In the genomic region with DNA sequence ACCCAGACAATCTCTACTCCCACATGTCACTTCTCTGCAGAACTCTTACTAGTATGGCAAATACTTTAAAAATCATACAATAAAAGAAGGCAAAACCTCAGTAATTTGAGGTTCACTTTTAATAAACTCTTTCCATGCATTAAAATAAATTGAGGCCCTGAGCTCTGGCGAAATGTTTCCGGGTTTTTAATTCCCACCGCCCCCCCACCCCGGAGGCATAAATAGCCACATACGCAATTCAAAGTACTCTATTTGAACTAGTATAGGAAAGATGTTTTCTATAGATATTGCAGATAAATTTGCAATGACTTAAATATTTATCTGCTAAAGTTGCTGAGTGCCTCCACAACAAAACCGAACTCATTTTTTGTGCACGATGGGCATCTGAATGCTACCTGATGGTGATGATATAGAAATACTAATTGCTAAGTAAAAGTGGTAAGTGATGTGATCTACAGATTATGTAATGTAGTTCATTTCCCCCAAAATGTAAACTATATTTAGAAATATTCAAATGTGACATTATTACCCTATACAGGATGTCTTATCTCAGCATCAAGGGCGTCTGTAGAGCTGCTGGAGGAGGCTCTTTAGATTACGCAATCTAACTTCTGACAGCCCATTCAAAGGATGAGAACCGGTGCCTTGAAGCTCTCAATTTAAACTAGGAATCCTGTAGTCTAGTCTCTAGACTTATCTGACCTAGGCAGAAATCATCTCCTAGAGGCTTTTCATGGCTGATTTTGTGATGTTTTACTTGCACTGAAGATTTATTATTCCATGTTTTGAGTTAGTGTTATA, we compare ENCODE assay signal across 8 cellular contexts. TPM values are rescaled to one million over a fixed set of nuclear protein-coding genes. Genes with fewer than 3 reads are reported as not detected.
DNase-seq lines count a peak whose midpoint lies in the region; ATAC-seq and TF ChIP-seq lines count a peak whose summit lies in the region.

No MANE protein-coding gene starts in this region.

- peaks cover 78% of the 10 kb centered on the region for H3F3A ChIP-seq in PC-9 (ENCODE audit: insufficient read depth, low read depth)

- intact Hi-C loops in PC-9 (cut with micrococcal nuclease; ENCODE audit: unreplicated experiment): loop anchor here (2.0 to 10.0 kb wide), 2 partner anchors 265 to 487 kb away; no protein-coding TSS in a partner anchor

- H3K4me3 ChIP-seq in PC-9 (peak overlapping the region; percentile 81; the same call in 1 of the 2 replicates), choroid plexus epithelial cell (ENCODE audit: low read depth, low read length) (no peak overlapping the region)

- H3K4me1 Mint-ChIP-seq in stimulated activated naive CD8-positive, alpha-beta T cell treated with anti-CD3 and anti-CD28 coated beads, Interleukin-15, Interleukin-2, amounts not matched to agents 100 ng/mL and 50 ng/mL, for 24 hours (ENCODE audit: low read depth): peaks cover 83% of the 10 kb centered on the region
- H3K4me1 Mint-ChIP-seq in naive thymus-derived CD8-positive, alpha-beta T cell: peaks cover 26 to 77% (median 59%) of the 10 kb centered on the region in 4 donors

- H3K27ac ChIP-seq in PC-9: peak overlapping the region; percentile 99

- CTCF ChIA-PET in PC-9 (lab: Charles Lee): interaction anchor here (0.7 kb wide), 2 partner anchors 472 to 497 kb away, joined by 3 read pairs; no protein-coding TSS in a partner anchor

- peak overlapping the region; percentile 83 for H3K27ac Mint-ChIP-seq in stimulated activated naive CD8-positive, alpha-beta T cell treated with anti-CD3 and anti-CD28 coated beads, Interleukin-15, Interleukin-2, amounts not matched to agents 100 ng/mL and 50 ng/mL, for 24 hours
- peak overlapping the region; percentile 57 to 98 (median 96) for H3K27ac Mint-ChIP-seq in naive thymus-derived CD8-positive, alpha-beta T cell

- H3K4me1 ChIP-seq in PC-9 (replicated peaks; ENCODE audit: insufficient read depth): peaks cover 61% of the 10 kb centered on the region

- H2AFZ ChIP-seq in PC-9: no peak overlapping the region

- H3K4me2 ChIP-seq in PC-9: peak overlapping the region; percentile 99

- no peaks in the 10 kb centered on the region for H3K9me3 Mint-ChIP-seq in stimulated activated naive CD8-positive, alpha-beta T cell treated with anti-CD3 and anti-CD28 coated beads, Interleukin-15, Interleukin-2, amounts not matched to agents 100 ng/mL and 50 ng/mL, for 24 hours
- no peaks in the 10 kb centered on the region for H3K9me3 Mint-ChIP-seq in naive thymus-derived CD8-positive, alpha-beta T cell

- no peak for ATAC-seq in stimulated activated naive CD8-positive, alpha-beta T cell treated with anti-CD3 and anti-CD28 coated beads, Interleukin-15, Interleukin-2, amounts not matched to agents 100 U/mL and 50 U/mL, for 24 hours
- peak; percentile 34 to 52 for ATAC-seq in naive thymus-derived CD8-positive, alpha-beta T cell
- ATAC-seq in HG03565 (IDR thresholded peaks at IDR 0.05; ENCODE audit: unreplicated experiment): no peak

- TF ChIP-seq CTCF in PC-9 (conservative IDR thresholded peaks at IDR 0.05) (no peak), choroid plexus epithelial cell (conservative IDR thresholded peaks at IDR 0.05; ENCODE audit: low read depth, low read length) (no peak)

- H3K36me3 ChIP-seq in PC-9 (ENCODE audit: low read depth): peaks cover 43% of the 10 kb centered on the region

- peaks cover 57% of the 10 kb centered on the region for H3K79me2 ChIP-seq in PC-9 (ENCODE audit: low read depth)

- no peak for DNase-seq in stimulated activated naive CD8-positive, alpha-beta T cell treated with anti-CD3 and anti-CD28 coated beads, Interleukin-15, Interleukin-2, amounts not matched to agents 100 U/mL and 50 U/mL, for 24 hours
- no peak for DNase-seq in PC-9
- peak; percentile 78 for DNase-seq in choroid plexus epithelial cell (ENCODE audit: low read depth)
- DNase-seq in naive thymus-derived CD8-positive, alpha-beta T cell: peak in 6 of 10 donors; percentile 54 to 80 (median 66)
- DNase-seq in dedifferentiated amniotic fluid mesenchymal stem cell (ENCODE audit: extremely low spot score): no peak
- no peak for DNase-seq in effector CD8-positive, alpha-beta T cell (lab: John Stamatoyannopoulos, UW)

- H3K36me3 Mint-ChIP-seq in stimulated activated naive CD8-positive, alpha-beta T cell treated with anti-CD3 and anti-CD28 coated beads, Interleukin-15, Interleukin-2, amounts not matched to agents 100 ng/mL and 50 ng/mL, for 24 hours (ENCODE audit: low read depth): peaks cover 44% of the 10 kb centered on the region
- H3K36me3 Mint-ChIP-seq in naive thymus-derived CD8-positive, alpha-beta T cell: peaks cover 8 to 29% (median 13%) of the 10 kb centered on the region in 3 donors

- H4K20me1 ChIP-seq in PC-9 (ENCODE audit: insufficient read depth): peaks cover 16% of the 10 kb centered on the region

- no peaks in the 10 kb centered on the region for H3K27me3 Mint-ChIP-seq in stimulated activated naive CD8-positive, alpha-beta T cell treated with anti-CD3 and anti-CD28 coated beads, Interleukin-15, Interleukin-2, amounts not matched to agents 100 ng/mL and 50 ng/mL, for 24 hours
- no peaks in the 10 kb centered on the region for H3K27me3 Mint-ChIP-seq in naive thymus-derived CD8-positive, alpha-beta T cell

- H3K4me3 Mint-ChIP-seq in stimulated activated naive CD8-positive, alpha-beta T cell treated with anti-CD3 and anti-CD28 coated beads, Interleukin-15, Interleukin-2, amounts not matched to agents 100 ng/mL and 50 ng/mL, for 24 hours: peak overlapping the region; percentile 78
- H3K4me3 Mint-ChIP-seq in naive thymus-derived CD8-positive, alpha-beta T cell: peak overlapping the region; percentile 65 to 93 (median 88)

- H3K9me2 ChIP-seq in PC-9 (ENCODE audit: insufficient read depth): no peaks in the 10 kb centered on the region

- POLR2A ChIA-PET in PC-9 (lab: Charles Lee; ENCODE audit: unreplicated experiment): interaction anchor here (0.6 to 0.9 kb wide), 3 partner anchors 86 to 469 kb away, joined by 3 to 11 read pairs (median 6); no protein-coding TSS in a partner anchor
- POLR2A ChIA-PET in naive thymus-derived CD8-positive, alpha-beta T cell (lab: Charles Lee): interaction anchor here (0.5 to 5.8 kb wide), 10 partner anchors 11 to 482 kb away, joined by 3 to 193 read pairs (median 4); a partner anchor contains a TSS

- no TSS peak for BruUV-seq in PC-9 (replicated peaks; lab: Mats Ljungman, UMichigan)

- 0 out of 2 replicates have a peak, but pooled peaks cover 3% of the 10 kb centered on the region for H3K9me3 ChIP-seq in PC-9 (ENCODE audit: insufficient read depth, low read depth)

- no peaks in the 10 kb centered on the region for H3K27me3 ChIP-seq in PC-9 (ENCODE audit: insufficient read depth, low read depth)

RNA-seq across cellular contexts. Expression of a gene that starts 8.6 kb away (rescaled TPM):
- 80.7 and 122 TPM in 2 replicates for total RNA-seq in PC-9 (2021)
- total RNA-seq in naive thymus-derived CD8-positive, alpha-beta T cell: 100 to 1,000 TPM; 165 to 183 TPM
- 10 to 100 TPM; 25.8 to 51.0 (median 30.4) TPM for polyA plus RNA-seq in naive thymus-derived CD8-positive, alpha-beta T cell

Comparison
In these comparisons a context has a peak if more than half of its experiments do, and no peak if none do; other contexts are left out.
1. ATAC-seq: peak in naive thymus-derived CD8-positive, alpha-beta T cell (2 of 2); none in stimulated activated naive CD8-positive, alpha-beta T cell treated with anti-CD3 and anti-CD28 coated beads, Interleukin-15, Interleukin-2, amounts not matched to agents 100 U/mL and 50 U/mL, for 24 hours (single experiment) and HG03565 (single experiment).
2. DNase-seq: peak in choroid plexus epithelial cell (single experiment) and naive thymus-derived CD8-positive, alpha-beta T cell (6 of 10); none in stimulated activated naive CD8-positive, alpha-beta T cell treated with anti-CD3 and anti-CD28 coated beads, Interleukin-15, Interleukin-2, amounts not matched to agents 100 U/mL and 50 U/mL, for 24 hours (single experiment), PC-9 (0 of 2), dedifferentiated amniotic fluid mesenchymal stem cell (single experiment) and effector CD8-positive, alpha-beta T cell (single experiment).